27 cellular contexts compared by ENCODE assay signal in genomic region chr21:26154776-26155175, GRCh38.
"Had no signal": no experiment of that assay in that cellular context is flagged by ENCODE, and none has a peak within 500 bp of the region (broad histone marks: within the 10 kb centered on the region; RNA-seq: fewer than 3 reads in every experiment).

No MANE protein-coding gene starts in this region.

- H3K9me3 ChIP-seq: esophagus muscularis mucosa, gastroesophageal sphincter, heart right ventricle, left lung, psoas muscle, sigmoid colon, spleen, thoracic aorta, tibial nerve, upper lobe of right lung, uterus had no signal

- H3K4me3 ChIP-seq: coronary artery, esophagus muscularis mucosa, gastroesophageal sphincter, heart right ventricle, left lung, psoas muscle, sigmoid colon, skin epidermis, spleen, thoracic aorta, tibial nerve, upper lobe of right lung, uterus had no signal

- H3K27ac ChIP-seq: coronary artery, foreskin keratinocyte, heart right ventricle, left lung, psoas muscle, skin epidermis, spleen, tibial nerve, upper lobe of right lung, uterus had no signal

- H3K27me3 ChIP-seq: esophagus muscularis mucosa, foreskin keratinocyte, gastroesophageal sphincter, heart right ventricle, left lung, sigmoid colon, spleen, tibial nerve, upper lobe of right lung, uterus had no signal

- H3K27ac Mint-ChIP-seq: naive thymus-derived CD8-positive, alpha-beta T cell; nephron progenitor cell; stimulated activated naive B cell treated with anti-CD40 and anti-IgM and Interleukin-4, amounts not matched to agents 10 μg/mL and 1 μg/mL and 100 μg/mL, for 72 hours; stimulated activated naive CD8-positive, alpha-beta T cell treated with anti-CD3 and anti-CD28 coated beads, Interleukin-15, Interleukin-2, amounts not matched to agents 100 ng/mL and 50 ng/mL, for 24 hours had no signal

- ATAC-seq: foreskin keratinocyte; gastroesophageal sphincter; heart right ventricle; left cardiac atrium; left lung; naive thymus-derived CD8-positive, alpha-beta T cell; psoas muscle; right cardiac atrium; stimulated activated naive B cell treated with anti-CD40 and anti-IgM and Interleukin-4, amounts not matched to agents 10 μg/mL and 1 μg/mL and 100 μg/mL, for 72 hours; upper lobe of right lung had no signal

- H3K4me1 ChIP-seq: psoas muscle, uterus had no signal

- H3K27me3 Mint-ChIP-seq: naive thymus-derived CD8-positive, alpha-beta T cell; stimulated activated naive B cell treated with anti-CD40 and anti-IgM and Interleukin-4, amounts not matched to agents 10 μg/mL and 1 μg/mL and 100 μg/mL, for 72 hours; stimulated activated naive CD8-positive, alpha-beta T cell treated with anti-CD3 and anti-CD28 coated beads, Interleukin-15, Interleukin-2, amounts not matched to agents 100 ng/mL and 50 ng/mL, for 24 hours had no signal

- H3K36me3 ChIP-seq: esophagus muscularis mucosa, gastroesophageal sphincter, heart right ventricle, left lung, sigmoid colon, spleen, thoracic aorta, tibial nerve, upper lobe of right lung, uterus had no signal

- H3K9me3 Mint-ChIP-seq: naive thymus-derived CD8-positive, alpha-beta T cell; stimulated activated naive B cell treated with anti-CD40 and anti-IgM and Interleukin-4, amounts not matched to agents 10 μg/mL and 1 μg/mL and 100 μg/mL, for 72 hours; stimulated activated naive CD8-positive, alpha-beta T cell treated with anti-CD3 and anti-CD28 coated beads, Interleukin-15, Interleukin-2, amounts not matched to agents 100 ng/mL and 50 ng/mL, for 24 hours had no signal

- H3K4me3 Mint-ChIP-seq: naive thymus-derived CD8-positive, alpha-beta T cell; nephron progenitor cell; stimulated activated naive B cell treated with anti-CD40 and anti-IgM and Interleukin-4, amounts not matched to agents 10 μg/mL and 1 μg/mL and 100 μg/mL, for 72 hours; stimulated activated naive CD8-positive, alpha-beta T cell treated with anti-CD3 and anti-CD28 coated beads, Interleukin-15, Interleukin-2, amounts not matched to agents 100 ng/mL and 50 ng/mL, for 24 hours had no signal

- DNase-seq: dermis blood vessel endothelial cell; effector memory CD4-positive, alpha-beta T cell; foreskin keratinocyte; glutamatergic neuron; heart right ventricle; hippocampal formation; left cardiac atrium; left lung; mesenchymal stem cell; midbrain; naive thymus-derived CD8-positive, alpha-beta T cell; nephron progenitor cell; nucleus accumbens; psoas muscle; right cardiac atrium; sigmoid colon; spleen; stimulated activated naive B cell treated with anti-CD40 and anti-IgM and Interleukin-4, amounts not matched to agents 10 μg/mL and 1 μg/mL and 100 μg/mL, for 72 hours; upper lobe of right lung; uterus had no signal
